Comparison of ENCODE assay signal across 8 cellular contexts in the genomic region with DNA sequence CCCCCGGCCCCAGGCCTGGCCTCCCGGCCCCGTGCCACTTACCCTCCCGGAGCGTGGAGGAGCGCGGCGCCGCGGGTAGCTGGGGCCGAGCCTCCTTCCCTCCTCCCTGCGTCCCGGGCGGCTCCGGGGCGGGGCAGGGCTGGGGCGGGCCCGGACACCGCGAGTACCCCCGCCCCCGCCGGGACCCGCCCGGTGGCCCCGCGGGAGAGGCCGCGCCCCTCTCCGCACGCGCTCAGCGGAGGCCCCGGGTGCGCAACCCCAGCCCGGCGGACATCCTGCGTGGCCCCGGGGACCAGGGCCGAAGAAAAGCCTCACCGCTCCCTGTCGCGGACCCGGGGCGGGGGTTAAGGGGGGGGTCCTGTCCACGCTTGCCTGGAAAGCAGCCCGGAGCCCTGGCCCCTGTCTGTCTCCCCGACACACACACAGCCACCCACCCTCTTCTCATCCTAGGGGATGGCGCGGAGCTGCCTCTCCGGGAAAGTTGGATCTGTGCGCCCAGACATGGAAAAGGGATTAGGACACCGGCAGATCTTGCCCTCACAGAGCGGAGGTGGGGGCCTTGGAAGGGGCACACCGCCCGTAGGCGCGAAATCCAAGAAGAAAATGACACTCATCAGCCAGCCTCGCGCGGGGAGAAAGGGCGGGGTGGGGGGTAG. TPM values are rescaled to one million over a fixed set of nuclear protein-coding genes. Genes with fewer than 3 reads are reported as not detected.
DNase-seq lines count a peak whose midpoint lies in the region; ATAC-seq lines count a peak whose summit lies in the region.

A gene with protein sequence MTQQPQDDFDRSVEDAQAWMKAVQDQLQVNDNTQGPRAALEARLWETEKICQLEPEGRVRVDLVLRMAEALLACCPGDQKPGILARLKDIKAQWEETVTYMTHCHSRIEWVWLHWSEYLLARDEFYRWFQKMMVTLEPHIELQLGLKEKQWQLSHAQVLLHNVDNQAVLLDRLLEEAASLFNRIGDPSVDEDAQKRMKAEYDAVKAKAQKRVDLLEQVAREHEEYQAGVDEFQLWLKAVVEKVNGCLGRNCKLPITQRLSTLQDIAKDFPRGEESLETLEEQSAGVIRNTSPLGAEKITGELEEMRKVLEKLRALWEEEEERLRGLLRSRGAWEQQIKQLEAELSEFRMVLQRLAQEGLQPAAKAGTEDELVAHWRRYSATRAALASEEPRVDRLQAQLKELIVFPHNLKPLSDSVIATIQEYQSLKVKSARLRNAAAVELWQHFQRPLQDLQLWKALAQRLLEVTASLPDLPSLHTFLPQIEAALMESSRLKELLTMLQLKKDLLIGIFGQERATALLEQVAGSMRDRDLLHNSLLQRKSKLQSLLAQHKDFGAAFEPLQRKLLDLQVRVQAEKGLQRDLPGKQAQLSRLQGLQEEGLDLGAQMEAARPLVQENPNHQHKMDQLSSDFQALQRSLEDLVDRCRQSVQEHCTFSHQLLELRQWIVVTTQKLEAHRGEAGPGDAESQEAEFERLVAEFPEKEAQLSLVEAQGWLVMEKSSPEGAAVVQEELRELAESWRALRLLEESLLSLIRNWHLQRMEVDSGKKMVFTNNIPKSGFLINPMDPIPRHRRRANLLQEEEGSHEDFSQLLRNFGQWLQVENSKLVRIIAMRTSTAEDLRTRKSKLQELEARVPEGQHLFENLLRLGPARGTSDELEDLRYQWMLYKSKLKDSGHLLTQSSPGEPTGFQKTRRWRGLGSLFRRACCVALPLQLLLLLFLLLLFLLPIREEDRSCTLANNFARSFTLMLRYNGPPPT (minus strand): TSS at position 97 of the 656 bp plus-strand sequence. CDS start 40,829 bp downstream, outside the sequence.

- CTCF ChIA-PET in activated CD8-positive, alpha-beta memory T cell treated with anti-CD3 and anti-CD28 coated beads for 36 hours (lab: Charles Lee): interaction anchor here (1.3 to 3.4 kb wide), 4 partner anchors 9 to 74 kb away, joined by 5 to 19 read pairs (median 10); no protein-coding TSS in a partner anchor

- H3K4me1 Mint-ChIP-seq in naive thymus-derived CD8-positive, alpha-beta T cell: peaks cover 41 to 77% (median 72%) of the 10 kb centered on the region in 4 donors

- peak within 1 kb of the TSS; percentile 87 for H3K27ac ChIP-seq in KOPT-K1 (ENCODE audit: low read depth, low read length, poor library complexity, severe bottlenecking)

- no peaks in the 10 kb centered on the region for H3K9me3 ChIP-seq in KOPT-K1 (ENCODE audit: insufficient read depth, low read length, poor library complexity, severe bottlenecking)

- no peaks in the 10 kb centered on the region for H3K36me3 ChIP-seq in KOPT-K1 (ENCODE audit: insufficient read depth, low read length)

- H3K36me3 Mint-ChIP-seq in naive thymus-derived CD8-positive, alpha-beta T cell: peaks cover 0 to 6% (median 0%) of the 10 kb centered on the region in 3 donors

- H3K27me3 Mint-ChIP-seq in naive thymus-derived CD8-positive, alpha-beta T cell: no peaks in the 10 kb centered on the region

- peak within 1 kb of the TSS; percentile 86 to 95 (median 88) for H3K4me3 Mint-ChIP-seq in naive thymus-derived CD8-positive, alpha-beta T cell

- H3K9me3 Mint-ChIP-seq in naive thymus-derived CD8-positive, alpha-beta T cell: no peaks in the 10 kb centered on the region

- peak; percentile 42 for ATAC-seq in GM21529 (IDR thresholded peaks at IDR 0.05; ENCODE audit: unreplicated experiment)
- peak; percentile 72 for ATAC-seq in esophagus mucosa
- peak; percentile 57 to 62 for ATAC-seq in naive thymus-derived CD8-positive, alpha-beta T cell

- POLR2A ChIA-PET in activated CD8-positive, alpha-beta memory T cell treated with anti-CD3 and anti-CD28 coated beads for 36 hours (lab: Charles Lee): interaction anchor here (0.9 kb wide), 1 partner anchor 18 kb away, joined by 3 read pairs; no protein-coding TSS in a partner anchor
- POLR2A ChIA-PET in naive thymus-derived CD8-positive, alpha-beta T cell (lab: Charles Lee): interaction anchor here (0.7 to 16.9 kb wide), 9 partner anchors 9 to 50 kb away, joined by 3 to 398 read pairs (median 4); a partner anchor contains a TSS

- peak within 1 kb of the TSS; percentile 83 to 99 (median 96) for H3K27ac Mint-ChIP-seq in naive thymus-derived CD8-positive, alpha-beta T cell

- peak; percentile 56 for DNase-seq in EL
- DNase-seq in naive thymus-derived CD8-positive, alpha-beta T cell: peak in 8 of 10 donors; percentile 26 to 74 (median 42)
- DNase-seq in middle frontal gyrus (ENCODE audit: extremely low spot score, low spot score): no peak
- DNase-seq in DMS153 (lab: John Stamatoyannopoulos, UW): no peak

RNA-seq across cellular contexts. Expression of the gene that starts here (rescaled TPM):
- total RNA-seq in activated CD8-positive, alpha-beta memory T cell treated with anti-CD3 and anti-CD28 coated beads for 36 hours: 10 to 100 TPM; 37.0 to 38.7 TPM
- 1.9 TPM for total RNA-seq in esophagus mucosa
- 10 to 100 TPM; 47.1 to 48.2 TPM for total RNA-seq in naive thymus-derived CD8-positive, alpha-beta T cell
- 1 to 10 TPM; 2.4 to 4.6 (median 4.5) TPM for polyA plus RNA-seq in naive thymus-derived CD8-positive, alpha-beta T cell

Comparison
In these comparisons a context has a peak if more than half of its experiments do, and no peak if none do; other contexts are left out.
1. RNA of the gene that starts here (total RNA-seq): 47.1 to 48.2 TPM in naive thymus-derived CD8-positive, alpha-beta T cell and 37.0 to 38.7 TPM in activated CD8-positive, alpha-beta memory T cell treated with anti-CD3 and anti-CD28 coated beads for 36 hours; 1.9 TPM in esophagus mucosa (single experiment); every median in the first group is over 10 times any median in the second.
2. DNase-seq: peak in EL (single experiment) and naive thymus-derived CD8-positive, alpha-beta T cell (8 of 10); none in middle frontal gyrus (single experiment) and DMS153 (single experiment).
3. Peak in every context shown above with its lines, with median percentiles within 50 percentile points of each other: ATAC-seq.